ENCODE assay signal across 8 cellular contexts in genomic region chr6:154928325-154928922, GRCh38.
DNase-seq lines count a peak whose midpoint lies in the region; ATAC-seq and TF ChIP-seq lines count a peak whose summit lies in the region.

No MANE protein-coding gene starts in this region.

- 14% methylated on average over 5 of the region's 5 CpGs for WGBS in hepatocyte (ENCODE audit: low lambda C conversion rate, missing lambda C conversion rate)
- 14 to 20% (median 16%) methylated on average over 5 of the region's 5 CpGs for whole genome bisulfite sequencing in spleen, 5 donors

- DNase-seq in Calu3 (peak; percentile 69), NCI-H1092 (lab: John Stamatoyannopoulos, UW) (peak; percentile 69), T follicular helper cell (ENCODE audit: low read depth) (peak; percentile 26), amniotic epithelial cell (ENCODE audit: low read depth) (peak; percentile 64), hepatocyte (ENCODE audit: low spot score) (peak; percentile 91), spleen (no peak)

- intact Hi-C loops in Calu3 (cut with micrococcal nuclease; ENCODE audit: unreplicated experiment) (loop anchor here (1.0 to 10.0 kb wide), 5 partner anchors 60 to 320 kb away; partner anchors contain the start of gene TIAM2), spleen (cut with DNase I; ENCODE audit: low total_unique reads) (no loop called here)

- ATAC-seq in GM21619 (IDR thresholded peaks at IDR 0.05; ENCODE audit: unreplicated experiment) (peak; percentile 67), HG03095 (IDR thresholded peaks at IDR 0.05; ENCODE audit: unreplicated experiment) (no peak)

- H3K4me3 ChIP-seq in hepatocyte (no peak overlapping the region), spleen (no peak overlapping the region)

- H3K27me3 Mint-ChIP-seq in Calu3 (ENCODE audit: unreplicated experiment): no peaks in the 10 kb centered on the region

- CTCF ChIA-PET in Calu3 (lab: Charles Lee): interaction anchor here (1.0 to 2.0 kb wide), 2 partner anchors 14 to 60 kb away, joined by 3 to 5 read pairs; no protein-coding TSS in a partner anchor

- H3K4me2 ChIP-seq in hepatocyte: no peak overlapping the region

- no peaks in the 10 kb centered on the region for H3K9me3 Mint-ChIP-seq in Calu3 (ENCODE audit: low read depth, unreplicated experiment)

- no peaks in the 10 kb centered on the region for H3K9me2 ChIP-seq in hepatocyte (replicated peaks; ENCODE audit: insufficient read depth)

- H4K20me1 ChIP-seq in hepatocyte (ENCODE audit: insufficient read depth, poor library complexity, severe bottlenecking): no peaks in the 10 kb centered on the region

- H2AFZ ChIP-seq in hepatocyte: no peak overlapping the region

- no peaks in the 10 kb centered on the region for H3K9me3 ChIP-seq in hepatocyte (ENCODE audit: low read depth)
- no peaks in the 10 kb centered on the region for H3K9me3 ChIP-seq in spleen

- H3K79me2 ChIP-seq in hepatocyte: no peaks in the 10 kb centered on the region

- H3K4me3 Mint-ChIP-seq in Calu3 (ENCODE audit: low read depth, unreplicated experiment): no peak overlapping the region

- H3K4me1 Mint-ChIP-seq in Calu3 (ENCODE audit: low read depth, unreplicated experiment): peaks cover 29% of the 10 kb centered on the region

- no peaks in the 10 kb centered on the region for H3K36me3 Mint-ChIP-seq in Calu3 (ENCODE audit: insufficient read depth, unreplicated experiment)

- BruUV-seq in Calu3 (replicated peaks; lab: Mats Ljungman, UMichigan): no TSS peak

- H3K27me3 ChIP-seq in hepatocyte: no peaks in the 10 kb centered on the region
- H3K27me3 ChIP-seq in spleen (replicated peaks in 1 of 7): no peaks in the 10 kb centered on the region

- no peak overlapping the region for H3K27ac ChIP-seq in hepatocyte
- H3K27ac ChIP-seq in spleen: no peak overlapping the region

- H3K4me1 ChIP-seq in hepatocyte (ENCODE audit: insufficient read depth) (peaks cover 21% of the 10 kb centered on the region), spleen (peaks cover 0 to 16% (median 7%) of the 10 kb centered on the region in 6 donors)

- H3K36me3 ChIP-seq in hepatocyte (replicated peaks; ENCODE audit: insufficient read depth, low read depth) (no peaks in the 10 kb centered on the region), spleen (no peaks in the 10 kb centered on the region)

- TF ChIP-seq CTCF in Calu3 (IDR thresholded peaks at IDR 0.05; ENCODE audit: unreplicated experiment) (peak; percentile 34), hepatocyte (IDR thresholded peaks at IDR 0.05; ENCODE audit: poor library complexity) (peak; percentile 82), spleen (IDR thresholded peaks at IDR 0.05 in 8 of 11, conservative IDR thresholded peaks at IDR 0.05 in 3 of 11) (peak; percentile 22 to 72 (median 60))

- no peak overlapping the region for H3K27ac Mint-ChIP-seq in Calu3 (ENCODE audit: unreplicated experiment)

- no peak for TF ChIP-seq POLR2A in spleen (IDR thresholded peaks at IDR 0.05)
